In genomic region chr9:41064125-41064795, GRCh38 we compare ENCODE assay signal across 8 cellular contexts.
A peak's percentile ranks its signal among the peaks of the same experiment; 100 is the strongest.
DNase-seq lines count a peak whose midpoint lies in the region; ATAC-seq, FAIRE-seq and TF ChIP-seq lines count a peak whose summit lies in the region.
"Not testable (repeated sequence)": the region's sequence is repeated elsewhere in the genome, so short reads cannot be mapped to it uniquely, and the experiment has no call there.

No MANE protein-coding gene starts in this region.

- intact Hi-C loops in left cardiac atrium (cut with DNase I); gastrocnemius medialis (cut with DNase I; ENCODE audit: low total_unique reads): not testable (repeated sequence)

- not testable (repeated sequence) for H3K9me3 ChIP-seq in BLaER1 treated with 17β-estradiol and CSF1 and Interleukin-3, amounts not matched to agents 10 nM and 100 nM (replicated peaks in 1 of 11); astrocyte (ENCODE audit: insufficient read depth, low read depth, low read length); gastrocnemius medialis

- peak overlapping the region; percentile 21 for H2AFZ ChIP-seq in astrocyte (ENCODE audit: low read depth, low read length)

- H3K4me3 ChIP-seq in BLaER1 treated with 17β-estradiol and CSF1 and Interleukin-3, amounts not matched to agents 10 nM and 100 nM; gastrocnemius medialis: not testable (repeated sequence)
- H3K4me3 ChIP-seq in astrocyte (ENCODE audit: insufficient read depth, low read depth, low read length) = peak overlapping the region; percentile 33

- not testable (repeated sequence) for H3K27me3 Mint-ChIP-seq in astrocyte (ENCODE audit: low read depth, unreplicated experiment)

- DNase-seq in activated CD4-positive, alpha-beta T cell treated with anti-CD3 and anti-CD28 coated beads for 1 hour = peak; percentile 12
- DNase-seq in astrocyte (ENCODE audit: low read depth) (peak; percentile 38), left cardiac atrium (peak; percentile 24)
- not testable (repeated sequence) for DNase-seq in gastrocnemius medialis

- not testable (repeated sequence) for TF ChIP-seq CTCF in astrocyte (IDR thresholded peaks at IDR 0.05; ENCODE audit: insufficient read depth, low read depth, low read length); gastrocnemius medialis (IDR thresholded peaks at IDR 0.05 in 4 of 5, conservative IDR thresholded peaks at IDR 0.05 in 1 of 5)

- H3K9ac ChIP-seq in BLaER1 treated with 17β-estradiol and CSF1 and Interleukin-3, amounts not matched to agents 10 nM and 100 nM = not testable (repeated sequence)
- H3K9ac ChIP-seq in astrocyte (ENCODE audit: low read length) = peak overlapping the region; percentile 67

- not testable (repeated sequence) for H3K27ac Mint-ChIP-seq in astrocyte (ENCODE audit: unreplicated experiment)

- not testable (repeated sequence) for FAIRE-seq in astrocyte (lab: Jason Lieb, UNC)

- not testable (repeated sequence) for H3K36me3 ChIP-seq in BLaER1 treated with 17β-estradiol and CSF1 and Interleukin-3, amounts not matched to agents 10 nM and 100 nM; astrocyte (ENCODE audit: insufficient read depth, low read length); gastrocnemius medialis

- H3K4me2 ChIP-seq in BLaER1 treated with 17β-estradiol and CSF1 and Interleukin-3, amounts not matched to agents 10 nM and 100 nM = peak overlapping the region in 10 of 11 experiments; percentile 13 to 76 (median 41); a peak in 11 of 22 replicates
- H3K4me2 ChIP-seq in astrocyte (ENCODE audit: low read length) = peak overlapping the region; percentile 77

- H4K20me1 ChIP-seq in BLaER1 treated with 17β-estradiol and CSF1 and Interleukin-3, amounts not matched to agents 10 nM and 100 nM; astrocyte (ENCODE audit: insufficient read depth, low read length): not testable (repeated sequence)

- not testable (repeated sequence) for H3K9me3 Mint-ChIP-seq in astrocyte (ENCODE audit: unreplicated experiment)

- not testable (repeated sequence) for H3K36me3 Mint-ChIP-seq in astrocyte (ENCODE audit: low read depth, unreplicated experiment)

- peaks cover 0 to 10% (median 1%) of the 10 kb centered on the region in 10 experiments; a peak in 6 of 20 replicates for H3K4me1 ChIP-seq in BLaER1 treated with 17β-estradiol and CSF1 and Interleukin-3, amounts not matched to agents 10 nM and 100 nM
- not testable (repeated sequence) for H3K4me1 ChIP-seq in astrocyte (ENCODE audit: insufficient read depth, low read length); gastrocnemius medialis

- not testable (repeated sequence) for H3K27me3 ChIP-seq in BLaER1 treated with 17β-estradiol and CSF1 and Interleukin-3, amounts not matched to agents 10 nM and 100 nM; astrocyte (ENCODE audit: insufficient read depth, low read length); gastrocnemius medialis

- not testable (repeated sequence) for TF ChIP-seq POLR2A in gastrocnemius medialis (IDR thresholded peaks at IDR 0.05)

- ATAC-seq in GM19043 (IDR thresholded peaks at IDR 0.05; ENCODE audit: low read depth, unreplicated experiment) (peak; percentile 82), HG02763 (IDR thresholded peaks at IDR 0.05; ENCODE audit: unreplicated experiment) (peak; percentile 70), HG03565 (IDR thresholded peaks at IDR 0.05; ENCODE audit: unreplicated experiment) (peak; percentile 63), left cardiac atrium (peak; percentile 83 to 85), gastrocnemius medialis (peak; percentile 13 to 31)

- not testable (repeated sequence) for H3K4me3 Mint-ChIP-seq in astrocyte (ENCODE audit: unreplicated experiment)

- H3K4me1 Mint-ChIP-seq in astrocyte (ENCODE audit: low read depth, unreplicated experiment) = not testable (repeated sequence)

- not testable (repeated sequence) for H3K79me2 ChIP-seq in astrocyte (ENCODE audit: insufficient read depth, low read length)

- in situ Hi-C loops in gastrocnemius medialis (cut with MboI; ENCODE audit: low sequenced_read_pairs in 4 of 4) = not testable (repeated sequence)

- H3K27ac ChIP-seq in BLaER1 treated with 17β-estradiol and CSF1 and Interleukin-3, amounts not matched to agents 10 nM and 100 nM = 0 out of 22 replicates have a peak overlapping the region, but pooled peaks of 1 of the 11 experiments have one; percentile 35
- H3K27ac ChIP-seq in astrocyte (ENCODE audit: low read depth, low read length) = peak overlapping the region; percentile 82
- not testable (repeated sequence) for H3K27ac ChIP-seq in gastrocnemius medialis

Comparison
In these comparisons a context has a peak if more than half of its experiments do, and no peak if none do; other contexts are left out.
1. ATAC-seq: peak in every context shown above with its lines; median percentile 84 in left cardiac atrium; 82 in GM19043; 70 in HG02763; 63 in HG03565; 22 in gastrocnemius medialis.